ENCODE assay signal across 8 cellular contexts in genomic region chr7:34036069-34036920, GRCh38.
A peak's percentile ranks its signal among the peaks of the same experiment; 100 is the strongest.
DNase-seq lines count a peak whose midpoint lies in the region; ATAC-seq and TF ChIP-seq lines count a peak whose summit lies in the region.

No MANE protein-coding gene starts in this region.

- no peak for TF ChIP-seq POLR2A in ovary (IDR thresholded peaks at IDR 0.05)

- DNase-seq in HT-29 (ENCODE audit: low spot score): peak; percentile 93
- DNase-seq in RWPE1 (ENCODE audit: low spot score): peak; percentile 55
- peak; percentile 63 for DNase-seq in fibroblast of villous mesenchyme (ENCODE audit: low read depth)
- peak; percentile 38 to 63 (median 57) for DNase-seq in ovary
- no peak for DNase-seq in NCI-H446 (lab: John Stamatoyannopoulos, UW)

- no peaks in the 10 kb centered on the region for H3K27me3 ChIP-seq in ovary

- H3K27ac ChIP-seq in RWPE1 (no peak overlapping the region), ovary (no peak overlapping the region)

- WGBS in ovary, 3 donors: 43 to 54% (median 44%) methylated on average over 8 of the region's 8 CpGs

- H3K9me3 ChIP-seq in ovary: no peaks in the 10 kb centered on the region

- ATAC-seq in GM19455 (IDR thresholded peaks at IDR 0.05; ENCODE audit: unreplicated experiment) (no peak), HG02610 (IDR thresholded peaks at IDR 0.05; ENCODE audit: unreplicated experiment) (no peak), GM19463 (IDR thresholded peaks at IDR 0.05; ENCODE audit: unreplicated experiment) (no peak)

- H3K4me3 ChIP-seq in fibroblast of villous mesenchyme (ENCODE audit: low read depth, low read length) (no peak overlapping the region), ovary (no peak overlapping the region)

- no peak for TF ChIP-seq EP300 in ovary (IDR thresholded peaks at IDR 0.05)

- TF ChIP-seq CTCF in RWPE1 (conservative IDR thresholded peaks at IDR 0.05; ENCODE audit: low read depth) (no peak), fibroblast of villous mesenchyme (IDR thresholded peaks at IDR 0.05; ENCODE audit: insufficient read depth, low read depth, low read length) (no peak), ovary (IDR thresholded peaks at IDR 0.05) (no peak)

- intact Hi-C loops in ovary (cut with DNase I): no loop called here

- no peaks in the 10 kb centered on the region for H3K4me1 ChIP-seq in ovary (ENCODE audit: insufficient read depth)

- H3K36me3 ChIP-seq in ovary: no peaks in the 10 kb centered on the region

- POLR2A ChIA-PET in RWPE1 (lab: Yijun Ruan, JAX; ENCODE audit: low non-redundant PET): no interaction called here

- CTCF ChIA-PET in RWPE1 (lab: Yijun Ruan, JAX): interaction anchor here (0.5 to 0.6 kb wide), 2 partner anchors 278 to 725 kb away, joined by 3 to 4 read pairs; no protein-coding TSS in a partner anchor

Comparison
In these comparisons a context has a peak if more than half of its experiments do, and no peak if none do; other contexts are left out.
1. DNase-seq: peak in HT-29 (single experiment), RWPE1 (single experiment), fibroblast of villous mesenchyme (single experiment) and ovary (5 of 5); none in NCI-H446 (0 of 2).